In the genomic region with DNA sequence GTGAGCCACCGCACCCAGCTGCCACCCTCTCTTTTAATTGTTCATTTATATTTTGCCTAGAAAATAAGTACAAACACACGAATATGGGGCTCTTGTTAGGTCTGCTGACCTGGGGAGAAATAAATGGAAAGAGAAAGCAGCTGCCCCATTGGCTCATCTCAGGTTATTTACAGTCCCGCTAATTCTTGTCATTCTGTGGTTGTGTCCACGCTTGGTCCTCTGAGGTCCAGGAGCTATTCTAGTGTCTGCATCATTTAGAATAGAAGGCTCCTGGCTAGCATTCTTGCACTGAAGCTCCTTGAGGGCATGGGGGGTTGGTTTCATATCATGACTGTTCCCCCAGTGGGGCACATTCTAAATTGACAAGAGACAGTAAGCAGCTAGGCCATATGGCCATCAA, we compare ENCODE assay signal across 16 cellular contexts.
DNase-seq lines count a peak whose midpoint lies in the region; ATAC-seq and TF ChIP-seq lines count a peak whose summit lies in the region.
"Had no signal": no experiment of that assay in that cellular context is flagged by ENCODE, and none has a peak within 500 bp of the region (broad histone marks: within the 10 kb centered on the region; RNA-seq: fewer than 3 reads in every experiment).

No MANE protein-coding gene starts in this region.

- no peak overlapping the region for H3K23ac ChIP-seq in IMR-90 (ENCODE audit: low read depth, low read length)

- TF ChIP-seq EP300 in suprapubic skin (IDR thresholded peaks at IDR 0.05) = no peak

- no CpG with 5 or more reads among the region's 4 CpGs for WGBS in IMR-90 (ENCODE audit: extremely low coverage in 2 of 2, insufficient read length in 1 of 2), 2 experiments
- WGBS in psoas muscle, 3 donors = 49 to 65% (median 53%) methylated on average over 4 of the region's 4 CpGs
- 96% methylated on average over 4 of the region's 4 CpGs for WGBS in suprapubic skin

- DNase-seq in DMS53 (lab: John Stamatoyannopoulos, UW) (peak; percentile 47), DMS53 treated with DMSO at 0.1 percent for 48 hours (lab: John Stamatoyannopoulos, UW; ENCODE audit: unreplicated experiment) (no peak), IMR-90 (no peak), glutamatergic neuron (no peak), psoas muscle (no peak), suprapubic skin (ENCODE audit: low spot score in 2 of 2) (no peak)
- no peak for DNase-seq in activated CD8-positive, alpha-beta memory T cell treated with anti-CD3 and anti-CD28 coated beads for 24 hours
- DNase-seq: CD8-positive, alpha-beta T cell; H9; NCI-H1417 treated with DMSO at 0.1 percent for 48 hours; NCI-H1930; NCI-H2171; NCI-H446; NCI-H69 had no signal

- no peak overlapping the region for H4K8ac ChIP-seq in IMR-90 (ENCODE audit: low read depth in 2 of 2, low read length in 2 of 2)

- H3K4ac ChIP-seq in IMR-90 (ENCODE audit: low read depth, low read length) = no peak overlapping the region

- H3K36me3 ChIP-seq in IMR-90 (ENCODE audit: control insufficient read depth, insufficient read depth, low read length) = no peaks in the 10 kb centered on the region; the same call in 1 of the 2 replicates
- H3K36me3 ChIP-seq in psoas muscle (ENCODE audit: insufficient read depth in 1 of 2, low read depth in 1 of 2) = peaks cover 0 to 20% of the 10 kb centered on the region in 2 donors
- no peaks in the 10 kb centered on the region for H3K36me3 ChIP-seq in suprapubic skin

- H3K18ac ChIP-seq in IMR-90 (ENCODE audit: low read depth, low read length) = no peak overlapping the region

- H3K9ac ChIP-seq in IMR-90 (ENCODE audit: low read depth, low read length) = no peak overlapping the region

- H3K36me3 Mint-ChIP-seq in glutamatergic neuron (ENCODE audit: unreplicated experiment) = no peaks in the 10 kb centered on the region
- H3K36me3 Mint-ChIP-seq: CD8-positive, alpha-beta T cell had no signal

- H3K27ac ChIP-seq in IMR-90 (ENCODE audit: insufficient read depth, low read length) (no peak overlapping the region), psoas muscle (peak overlapping the region; percentile 97), suprapubic skin (no peak overlapping the region)
- H3K27ac ChIP-seq: 22Rv1 had no signal

- no peak overlapping the region for H2AFZ ChIP-seq in IMR-90 (replicated peaks; ENCODE audit: low read length, poor library complexity)

- H2BK20ac ChIP-seq in IMR-90 (ENCODE audit: low read depth, low read length) = no peak overlapping the region

- H3K27ac Mint-ChIP-seq in glutamatergic neuron (ENCODE audit: unreplicated experiment) = peak overlapping the region; percentile 55
- H3K27ac Mint-ChIP-seq: CD8-positive, alpha-beta T cell; H9 had no signal

- TF ChIP-seq POLR2A in IMR-90 (IDR thresholded peaks at IDR 0.05; ENCODE audit: low read depth, low read length) = no peak
- no peak for TF ChIP-seq POLR2A in suprapubic skin (IDR thresholded peaks at IDR 0.05)

- dilution Hi-C loops in IMR-90 (cut with HindIII; ENCODE audit: low sequenced_read_pairs, unreplicated experiment) = no loop called here

- H3K4me1 ChIP-seq in IMR-90 (ENCODE audit: control insufficient read depth, insufficient read depth, low read length) (peaks cover 7% of the 10 kb centered on the region), psoas muscle (peaks cover 57% of the 10 kb centered on the region), suprapubic skin (peaks cover 43% of the 10 kb centered on the region)

- H3K4me2 ChIP-seq in IMR-90 (ENCODE audit: low read depth, low read length) = no peak overlapping the region

- H3K27me3 ChIP-seq in IMR-90 (ENCODE audit: control insufficient read depth, insufficient read depth, low read length) (no peaks in the 10 kb centered on the region), psoas muscle (ENCODE audit: insufficient read depth in 3 of 3, low read length in 2 of 3) (no peaks in the 10 kb centered on the region), suprapubic skin (no peaks in the 10 kb centered on the region)

- no peak overlapping the region for H4K91ac ChIP-seq in IMR-90 (ENCODE audit: insufficient read depth, low read depth, low read length)

- no peak overlapping the region for H3K56ac ChIP-seq in IMR-90 (ENCODE audit: extremely low read depth, insufficient read depth, low read length)

- peaks cover 22% of the 10 kb centered on the region for H3K9me1 ChIP-seq in IMR-90 (ENCODE audit: insufficient read depth, low read length)

- in situ Hi-C loops in IMR-90 (cut with MboI; ENCODE audit: low sequenced_read_pairs) = no loop called here

- TF ChIP-seq CTCF in IMR-90 (conservative IDR thresholded peaks at IDR 0.05; ENCODE audit: low read depth, low read length) (no peak), glutamatergic neuron (IDR thresholded peaks at IDR 0.05; ENCODE audit: partially characterized antibody, unreplicated experiment) (no peak), psoas muscle (IDR thresholded peaks at IDR 0.05) (no peak), suprapubic skin (IDR thresholded peaks at IDR 0.05) (no peak)

- H2BK120ac ChIP-seq in IMR-90 (ENCODE audit: low read depth, low read length) = no peak overlapping the region

- no TSS peak for BruUV-seq in IMR-90 (replicated peaks; lab: Mats Ljungman, UMichigan)

- H3K4me3 Mint-ChIP-seq in glutamatergic neuron (ENCODE audit: unreplicated experiment) = peak overlapping the region; percentile 75
- H3K4me3 Mint-ChIP-seq: CD8-positive, alpha-beta T cell; H9 had no signal

- ATAC-seq in IMR-90 (ENCODE audit: low read depth) = no peak
- ATAC-seq in psoas muscle = peak; percentile 19 to 50 (median 42)
- no peak for ATAC-seq in HG03571 (IDR thresholded peaks at IDR 0.05; ENCODE audit: unreplicated experiment)
- ATAC-seq: CD8-positive, alpha-beta T cell had no signal

- no peak overlapping the region for H2AK5ac ChIP-seq in IMR-90 (ENCODE audit: low read depth, low read length)

- no peak overlapping the region for H4K5ac ChIP-seq in IMR-90 (ENCODE audit: low read depth, low read length)

- H3K4me1 Mint-ChIP-seq in glutamatergic neuron (ENCODE audit: low read depth, unreplicated experiment) = peaks cover 52% of the 10 kb centered on the region

- H3K9me3 ChIP-seq in IMR-90 (ENCODE audit: control insufficient read depth, insufficient read depth, low read length) = no peaks in the 10 kb centered on the region
- no peaks in the 10 kb centered on the region for H3K9me3 ChIP-seq in psoas muscle
- no peaks in the 10 kb centered on the region for H3K9me3 ChIP-seq in suprapubic skin

- H2BK15ac ChIP-seq in IMR-90 (ENCODE audit: low read depth, low read length) = no peak overlapping the region

- POLR2A ChIA-PET in IMR-90 (lab: Charles Lee; ENCODE audit: unreplicated experiment) = no interaction called here

- H2BK5ac ChIP-seq in IMR-90 (ENCODE audit: low read depth, low read length, poor library complexity, severe bottlenecking) = no peak overlapping the region

- TF ChIP-seq RAD21 in IMR-90 (IDR thresholded peaks at IDR 0.05; ENCODE audit: low read length) = no peak

- H2AK9ac ChIP-seq in IMR-90 (replicated peaks; ENCODE audit: low read depth, low read length, poor library complexity) = peak overlapping the region; percentile 20

- intact Hi-C loops in IMR-90 (cut with micrococcal nuclease) (no loop called here), psoas muscle (cut with DNase I) (loop anchor here in 1 of 2 donors (10.0 kb wide), 1 partner anchor 143 kb away; a partner anchor contains a TSS)

- H3K9me3 Mint-ChIP-seq in glutamatergic neuron (ENCODE audit: unreplicated experiment) = peaks cover 17% of the 10 kb centered on the region
- H3K9me3 Mint-ChIP-seq: CD8-positive, alpha-beta T cell; H9 had no signal

- H3K4me3 ChIP-seq in IMR-90 (ENCODE audit: insufficient read depth, low read depth, low read length) (no peak overlapping the region), psoas muscle (peak overlapping the region; percentile 22), suprapubic skin (no peak overlapping the region)

- CTCF ChIA-PET in IMR-90 (lab: Yijun Ruan, JAX) = interaction anchor here (1.0 kb wide), 1 partner anchor 19 kb away, joined by 9 read pairs; no protein-coding TSS in a partner anchor

- H4K20me1 ChIP-seq in IMR-90 (ENCODE audit: insufficient read depth, low read length) = peaks cover 24% of the 10 kb centered on the region

- H3K14ac ChIP-seq in IMR-90 (replicated peaks; ENCODE audit: low read depth, low read length) = no peak overlapping the region

- peaks cover 34 to 77% of the 10 kb centered on the region in 2 experiments for H3K79me1 ChIP-seq in IMR-90 (ENCODE audit: low read depth in 1 of 2, low read length in 2 of 2)

- peaks cover 10% of the 10 kb centered on the region for H3K27me3 Mint-ChIP-seq in glutamatergic neuron (ENCODE audit: unreplicated experiment)

TF ChIP-seq in IMR-90, 13 proteins besides CTCF, POLR2A, EP300 and RAD21 (continues in another document):
- TF ChIP-seq CHD1 (IDR thresholded peaks at IDR 0.05; ENCODE audit: low read depth, low read length) = no peak
- no peak for TF ChIP-seq NFE2L2 (IDR thresholded peaks at IDR 0.05; ENCODE audit: low read depth, low read length)
- no peak for TF ChIP-seq CEBPB (IDR thresholded peaks at IDR 0.05; ENCODE audit: low read depth, low read length)
- no peak for TF ChIP-seq SMC3 (IDR thresholded peaks at IDR 0.05; ENCODE audit: low read depth, low read length)
- no peak for TF ChIP-seq RCOR1 (IDR thresholded peaks at IDR 0.05; ENCODE audit: insufficient replicate concordance, low read length)
- no peak for TF ChIP-seq FOS (IDR thresholded peaks at IDR 0.05; ENCODE audit: low read depth, low read length)
- TF ChIP-seq BHLHE40 (IDR thresholded peaks at IDR 0.05; ENCODE audit: low read depth, low read length) = no peak
- no peak for TF ChIP-seq MAZ (IDR thresholded peaks at IDR 0.05; ENCODE audit: borderline replicate concordance, low read depth, low read length)
- no peak for TF ChIP-seq MXI1 (IDR thresholded peaks at IDR 0.05; ENCODE audit: borderline replicate concordance, low read depth, low read length)
- no peak for TF ChIP-seq MAFK (IDR thresholded peaks at IDR 0.05; ENCODE audit: low read depth, low read length)
- TF ChIP-seq, protein P1, sequence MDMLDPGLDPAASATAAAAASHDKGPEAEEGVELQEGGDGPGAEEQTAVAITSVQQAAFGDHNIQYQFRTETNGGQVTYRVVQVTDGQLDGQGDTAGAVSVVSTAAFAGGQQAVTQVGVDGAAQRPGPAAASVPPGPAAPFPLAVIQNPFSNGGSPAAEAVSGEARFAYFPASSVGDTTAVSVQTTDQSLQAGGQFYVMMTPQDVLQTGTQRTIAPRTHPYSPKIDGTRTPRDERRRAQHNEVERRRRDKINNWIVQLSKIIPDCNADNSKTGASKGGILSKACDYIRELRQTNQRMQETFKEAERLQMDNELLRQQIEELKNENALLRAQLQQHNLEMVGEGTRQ (IDR thresholded peaks at IDR 0.05; ENCODE audit: low read depth, low read length) = no peak

Comparison
In these comparisons a context has a peak if more than half of its experiments do, and no peak if none do; other contexts are left out.
1. ATAC-seq: peak in psoas muscle (4 of 4); none in IMR-90 (single experiment) and HG03571 (single experiment).